Comparison of ENCODE assay signal across 16 cellular contexts in genomic region chr11:73592640-73593039, GRCh38. TPM values are rescaled to one million over a fixed set of nuclear protein-coding genes. Genes with fewer than 3 reads are reported as not detected.
DNase-seq lines count a peak whose midpoint lies in the region; ATAC-seq and TF ChIP-seq lines count a peak whose summit lies in the region.
"Had no signal": no experiment of that assay in that cellular context is flagged by ENCODE, and none has a peak within 500 bp of the region (broad histone marks: within the 10 kb centered on the region; RNA-seq: fewer than 3 reads in every experiment).

No MANE protein-coding gene starts in this region.

- TF ChIP-seq CTCF in HEK293 (tag by site-specific recombination; IDR thresholded peaks at IDR 0.05), result no peak

- peaks cover 8% of the 10 kb centered on the region for H3K36me3 Mint-ChIP-seq in dendritic cell treated with granulocyte-macrophage colony-stimulating factor and Interleukin-4, amounts not matched to agents 40 ng/mL and 50 ng/mL, for 4 days (ENCODE audit: low read depth)
- H3K36me3 Mint-ChIP-seq in activated T-helper 1 cell treated with anti-CD3 and anti-CD28 coated beads, Interleukin-12 subunit alpha, Interleukin-12 subunit beta, Interleukin-2, Interleukin-4 antibody, amounts not matched to agents 30 ng/mL and 10 ng/mL and 1 ng/mL, durations not matched to agents 14 hours and 24 hours and 36 hours (ENCODE audit: low read depth), result peaks cover 13% of the 10 kb centered on the region

- no peak overlapping the region for H3K4me3 ChIP-seq in HEK293 (ENCODE audit: low read depth, low read length)
- no peak overlapping the region for H3K4me3 ChIP-seq in SK-N-MC

- H3K9me3 ChIP-seq in HEK293 (ENCODE audit: control insufficient read depth, insufficient read depth, low read depth, low read length) (no peaks in the 10 kb centered on the region), SK-N-MC (ENCODE audit: low read depth, low read length) (no peaks in the 10 kb centered on the region)

- H3K27ac Mint-ChIP-seq in dendritic cell treated with granulocyte-macrophage colony-stimulating factor and Interleukin-4, amounts not matched to agents 40 ng/mL and 50 ng/mL, for 4 days, result peak overlapping the region; percentile 43
- H3K27ac Mint-ChIP-seq in activated T-helper 1 cell treated with anti-CD3 and anti-CD28 coated beads, Interleukin-12 subunit alpha, Interleukin-12 subunit beta, Interleukin-2, Interleukin-4 antibody, amounts not matched to agents 30 ng/mL and 10 ng/mL and 1 ng/mL, durations not matched to agents 14 hours and 24 hours and 36 hours, result no peak overlapping the region
- H3K27ac Mint-ChIP-seq: B cell; CD8-positive, alpha-beta T cell had no signal

- no peaks in the 10 kb centered on the region for H3K9me3 Mint-ChIP-seq in dendritic cell treated with granulocyte-macrophage colony-stimulating factor and Interleukin-4, amounts not matched to agents 40 ng/mL and 50 ng/mL, for 4 days
- no peaks in the 10 kb centered on the region for H3K9me3 Mint-ChIP-seq in activated T-helper 1 cell treated with anti-CD3 and anti-CD28 coated beads, Interleukin-12 subunit alpha, Interleukin-12 subunit beta, Interleukin-2, Interleukin-4 antibody, amounts not matched to agents 30 ng/mL and 10 ng/mL and 1 ng/mL, durations not matched to agents 14 hours and 24 hours and 36 hours
- H3K9me3 Mint-ChIP-seq: CD8-positive, alpha-beta T cell had no signal

- H3K9ac ChIP-seq in SK-N-MC (ENCODE audit: insufficient read length), result no peak overlapping the region

- CTCF ChIA-PET in HEK293 (lab: Yijun Ruan, JAX), result interaction anchor here (0.6 to 0.7 kb wide), 3 partner anchors 15 to 38 kb away, joined by 3 read pairs; no protein-coding TSS in a partner anchor

- peaks cover 38% of the 10 kb centered on the region for H3K4me1 Mint-ChIP-seq in dendritic cell treated with granulocyte-macrophage colony-stimulating factor and Interleukin-4, amounts not matched to agents 40 ng/mL and 50 ng/mL, for 4 days (ENCODE audit: low read depth)
- peaks cover 38% of the 10 kb centered on the region for H3K4me1 Mint-ChIP-seq in activated T-helper 1 cell treated with anti-CD3 and anti-CD28 coated beads, Interleukin-12 subunit alpha, Interleukin-12 subunit beta, Interleukin-2, Interleukin-4 antibody, amounts not matched to agents 30 ng/mL and 10 ng/mL and 1 ng/mL, durations not matched to agents 14 hours and 24 hours and 36 hours (ENCODE audit: low read depth)

- H3K4me3 Mint-ChIP-seq in dendritic cell treated with granulocyte-macrophage colony-stimulating factor and Interleukin-4, amounts not matched to agents 40 ng/mL and 50 ng/mL, for 4 days, result no peak overlapping the region
- H3K4me3 Mint-ChIP-seq in activated T-helper 1 cell treated with anti-CD3 and anti-CD28 coated beads, Interleukin-12 subunit alpha, Interleukin-12 subunit beta, Interleukin-2, Interleukin-4 antibody, amounts not matched to agents 30 ng/mL and 10 ng/mL and 1 ng/mL, durations not matched to agents 14 hours and 24 hours and 36 hours, result no peak overlapping the region
- H3K4me3 Mint-ChIP-seq: B cell; CD14-positive monocyte; CD8-positive, alpha-beta T cell had no signal

- intact Hi-C loops in dendritic cell treated with granulocyte-macrophage colony-stimulating factor and Interleukin-4, amounts not matched to agents 40 ng/mL and 50 ng/mL, for 4 days (cut with micrococcal nuclease), result no loop called here
- intact Hi-C loops in activated T-helper 1 cell treated with anti-CD3 and anti-CD28 coated beads, Interleukin-12 subunit alpha, Interleukin-12 subunit beta, Interleukin-2, Interleukin-4 antibody, amounts not matched to agents 30 ng/mL and 10 ng/mL and 1 ng/mL, durations not matched to agents 14 hours and 24 hours and 36 hours (cut with micrococcal nuclease), result no loop called here

- POLR2A ChIA-PET in HEK293 (lab: Yijun Ruan, JAX), result no interaction called here

- H3K27me3 Mint-ChIP-seq in dendritic cell treated with granulocyte-macrophage colony-stimulating factor and Interleukin-4, amounts not matched to agents 40 ng/mL and 50 ng/mL, for 4 days, result no peaks in the 10 kb centered on the region
- H3K27me3 Mint-ChIP-seq in activated T-helper 1 cell treated with anti-CD3 and anti-CD28 coated beads, Interleukin-12 subunit alpha, Interleukin-12 subunit beta, Interleukin-2, Interleukin-4 antibody, amounts not matched to agents 30 ng/mL and 10 ng/mL and 1 ng/mL, durations not matched to agents 14 hours and 24 hours and 36 hours (ENCODE audit: insufficient read depth), result peaks cover 3% of the 10 kb centered on the region
- H3K27me3 Mint-ChIP-seq: B cell had no signal

- no peak for ATAC-seq in GM21528 (IDR thresholded peaks at IDR 0.05; ENCODE audit: low FRiP score, unreplicated experiment)
- ATAC-seq: CD8-positive, alpha-beta T cell; HCT116 had no signal

- DNase-seq in SK-N-MC (ENCODE audit: low read depth, low spot score) (no peak), hypothalamus (lab: John Stamatoyannopoulos, UW) (no peak), NK-92 (lab: John Stamatoyannopoulos, UW; ENCODE audit: unreplicated experiment) (no peak)
- DNase-seq in activated T-helper 1 cell treated with anti-CD3 and anti-CD28 coated beads, Interleukin-12 subunit alpha, Interleukin-12 subunit beta, Interleukin-2, Interleukin-4 antibody, amounts not matched to agents 30 ng/mL and 10 ng/mL and 1 ng/mL, durations not matched to agents 14 hours and 24 hours and 36 hours (ENCODE audit: low spot score), result no peak
- DNase-seq: CD8-positive, alpha-beta T cell; COR-L47; DMS153; DMS79 treated with DMSO at 0.1 percent for 48 hours; GDM1 had no signal

- H3K27ac ChIP-seq in HEK293 (ENCODE audit: extremely low read depth, low read depth, low read length) (no peak overlapping the region), SK-N-MC (peak overlapping the region; percentile 59; the same call in 1 of the 2 replicates)
- H3K27ac ChIP-seq: HL-60 had no signal

- peaks cover 5% of the 10 kb centered on the region; the same call in 1 of the 2 replicates for H3K4me1 ChIP-seq in HEK293 (ENCODE audit: control insufficient read depth, insufficient read depth, low read length)

- H3K36me3 ChIP-seq in HEK293 (ENCODE audit: control insufficient read depth in 2 of 2, insufficient read depth in 1 of 2, low read length in 2 of 2), result no peaks in the 10 kb centered on the region
- H3K36me3 ChIP-seq in SK-N-MC (ENCODE audit: insufficient read depth, low read length), result no peaks in the 10 kb centered on the region

TF ChIP-seq in HEK293, 187 proteins besides CTCF, POLR2A, EP300 and RAD21:
- no peak for TF ChIP-seq ZBTB48 (tag by site-specific recombination; IDR thresholded peaks at IDR 0.05)
- TF ChIP-seq WT1 (tag by site-specific recombination; IDR thresholded peaks at IDR 0.05), result peak; percentile 67
- peak; percentile 75 for TF ChIP-seq ZNF121 (tag by site-specific recombination; IDR thresholded peaks at IDR 0.05)

RNA-seq across cellular contexts. Expression of gene FAM168A, which starts 5.3 kb away (rescaled TPM):
- 19.4 and 19.5 TPM in 2 replicates for total RNA-seq in activated T-helper 1 cell treated with anti-CD3 and anti-CD28 coated beads, Interleukin-12 subunit alpha, Interleukin-12 subunit beta, Interleukin-2, Interleukin-4 antibody, amounts not matched to agents 30 ng/mL and 10 ng/mL and 1 ng/mL, durations not matched to agents 14 hours and 24 hours and 36 hours

RNA-seq across cellular contexts. Expression of gene PLEKHB1, which starts 53.7 kb away (rescaled TPM):
- 1.3 and 2.0 TPM in 2 replicates for total RNA-seq in activated T-helper 1 cell treated with anti-CD3 and anti-CD28 coated beads, Interleukin-12 subunit alpha, Interleukin-12 subunit beta, Interleukin-2, Interleukin-4 antibody, amounts not matched to agents 30 ng/mL and 10 ng/mL and 1 ng/mL, durations not matched to agents 14 hours and 24 hours and 36 hours
